Comparison of ENCODE assay signal across 1 cellular context in genomic region chr3:186742618-186743335, GRCh38.
TF ChIP-seq lines count a peak whose summit lies in the region.

No MANE protein-coding gene starts in this region.

TF ChIP-seq in HepG2, 621 proteins besides CTCF, POLR2A, EP300 and RAD21 (continued from another document and continues in another):
- TF ChIP-seq FOXP4 (CRISPR knock-in tag; IDR thresholded peaks at IDR 0.05) (peak; percentile 74), TSC22D2 (CRISPR knock-in tag; IDR thresholded peaks at IDR 0.05; ENCODE audit: borderline replicate concordance) (no peak), GRHL1 (CRISPR knock-in tag; conservative IDR thresholded peaks at IDR 0.05) (no peak), ZNF180 (CRISPR knock-in tag; IDR thresholded peaks at IDR 0.05; ENCODE audit: borderline replicate concordance, low read depth) (no peak), SIN3B (IDR thresholded peaks at IDR 0.05; ENCODE audit: low read length) (no peak), RERE (CRISPR knock-in tag; IDR thresholded peaks at IDR 0.05; ENCODE audit: low read depth) (0 out of 2 replicates have a peak, but pooled peaks have one; percentile 48), ZNF512 (CRISPR knock-in tag; IDR thresholded peaks at IDR 0.05) (no peak), GMEB2 (CRISPR knock-in tag; IDR thresholded peaks at IDR 0.05; ENCODE audit: low read depth) (no peak), GATA4 (IDR thresholded peaks at IDR 0.05; ENCODE audit: borderline replicate concordance, low read depth) (peak; percentile 75; the same call in 1 of the 2 replicates), NFIC (IDR thresholded peaks at IDR 0.05; ENCODE audit: low read length) (peak; percentile 76), ZNF607 (CRISPR knock-in tag; IDR thresholded peaks at IDR 0.05; ENCODE audit: borderline replicate concordance) (no peak), CEBPB (IDR thresholded peaks at IDR 0.05; ENCODE audit: borderline replicate concordance, low read depth, low read length) (peak; percentile 85), KDM6A (CRISPR knock-in tag; IDR thresholded peaks at IDR 0.05; ENCODE audit: low read depth) (peak; percentile 25; the same call in 1 of the 2 replicates), ISL2 (CRISPR knock-in tag; IDR thresholded peaks at IDR 0.05) (peak; percentile 82), ZGPAT (CRISPR knock-in tag; IDR thresholded peaks at IDR 0.05) (peak; percentile 66; the same call in 1 of the 2 replicates), RBM39 (IDR thresholded peaks at IDR 0.05; ENCODE audit: low read depth, low read length, poor library complexity, severe bottlenecking) (no peak), DMAP1 (CRISPR knock-in tag; IDR thresholded peaks at IDR 0.05) (peak; percentile 37; the same call in 1 of the 2 replicates), NCOA2 (CRISPR knock-in tag; IDR thresholded peaks at IDR 0.05) (peak; percentile 79), NR2F1 (CRISPR knock-in tag; IDR thresholded peaks at IDR 0.05) (0 out of 4 replicates have a peak, but pooled peaks of 1 of the 2 experiments have one; percentile 19), ZBTB7B (CRISPR knock-in tag; IDR thresholded peaks at IDR 0.05) (no peak), CHD2 (IDR thresholded peaks at IDR 0.05; ENCODE audit: low read depth, low read length) (no peak), KDM3A (CRISPR knock-in tag; IDR thresholded peaks at IDR 0.05; ENCODE audit: low read depth) (no peak), FOXK1 (CRISPR knock-in tag; IDR thresholded peaks at IDR 0.05; ENCODE audit: borderline replicate concordance, low read depth) (peak; percentile 46; the same call in 1 of the 2 replicates), DPF2 (CRISPR knock-in tag; IDR thresholded peaks at IDR 0.05; ENCODE audit: borderline replicate concordance, low read depth) (peak; percentile 71; the same call in 1 of the 2 replicates), ZNF558 (CRISPR knock-in tag; IDR thresholded peaks at IDR 0.05; ENCODE audit: borderline replicate concordance) (no peak), ZNF614 (CRISPR knock-in tag; IDR thresholded peaks at IDR 0.05; ENCODE audit: borderline replicate concordance) (peak; percentile 14; the same call in 1 of the 2 replicates), PPARG (CRISPR knock-in tag; conservative IDR thresholded peaks at IDR 0.05) (peak; percentile 32; the same call in 1 of the 2 replicates), TBP (CRISPR knock-in tag; IDR thresholded peaks at IDR 0.05) (no peak), RFXANK (CRISPR knock-in tag; IDR thresholded peaks at IDR 0.05) (no peak), FOXP1 (IDR thresholded peaks at IDR 0.05) (0 out of 2 replicates have a peak, but pooled peaks have one; percentile 41), FOXP1 (CRISPR knock-in tag; IDR thresholded peaks at IDR 0.05) (peak; percentile 86), POLR2AphosphoS5 (IDR thresholded peaks at IDR 0.05; ENCODE audit: low read depth, low read length) (no peak), HHEX (CRISPR knock-in tag; IDR thresholded peaks at IDR 0.05) (no peak), CHD4 (IDR thresholded peaks at IDR 0.05; ENCODE audit: borderline replicate concordance, low read length) (peak; percentile 24; the same call in 1 of the 2 replicates)
- TF ChIP-seq, protein P1, sequence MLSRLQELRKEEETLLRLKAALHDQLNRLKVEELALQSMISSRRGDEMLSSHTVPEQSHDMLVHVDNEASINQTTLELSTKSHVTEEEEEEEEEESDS (CRISPR knock-in tag; IDR thresholded peaks at IDR 0.05; ENCODE audit: borderline replicate concordance) = no peak
- TF ChIP-seq, protein P2, sequence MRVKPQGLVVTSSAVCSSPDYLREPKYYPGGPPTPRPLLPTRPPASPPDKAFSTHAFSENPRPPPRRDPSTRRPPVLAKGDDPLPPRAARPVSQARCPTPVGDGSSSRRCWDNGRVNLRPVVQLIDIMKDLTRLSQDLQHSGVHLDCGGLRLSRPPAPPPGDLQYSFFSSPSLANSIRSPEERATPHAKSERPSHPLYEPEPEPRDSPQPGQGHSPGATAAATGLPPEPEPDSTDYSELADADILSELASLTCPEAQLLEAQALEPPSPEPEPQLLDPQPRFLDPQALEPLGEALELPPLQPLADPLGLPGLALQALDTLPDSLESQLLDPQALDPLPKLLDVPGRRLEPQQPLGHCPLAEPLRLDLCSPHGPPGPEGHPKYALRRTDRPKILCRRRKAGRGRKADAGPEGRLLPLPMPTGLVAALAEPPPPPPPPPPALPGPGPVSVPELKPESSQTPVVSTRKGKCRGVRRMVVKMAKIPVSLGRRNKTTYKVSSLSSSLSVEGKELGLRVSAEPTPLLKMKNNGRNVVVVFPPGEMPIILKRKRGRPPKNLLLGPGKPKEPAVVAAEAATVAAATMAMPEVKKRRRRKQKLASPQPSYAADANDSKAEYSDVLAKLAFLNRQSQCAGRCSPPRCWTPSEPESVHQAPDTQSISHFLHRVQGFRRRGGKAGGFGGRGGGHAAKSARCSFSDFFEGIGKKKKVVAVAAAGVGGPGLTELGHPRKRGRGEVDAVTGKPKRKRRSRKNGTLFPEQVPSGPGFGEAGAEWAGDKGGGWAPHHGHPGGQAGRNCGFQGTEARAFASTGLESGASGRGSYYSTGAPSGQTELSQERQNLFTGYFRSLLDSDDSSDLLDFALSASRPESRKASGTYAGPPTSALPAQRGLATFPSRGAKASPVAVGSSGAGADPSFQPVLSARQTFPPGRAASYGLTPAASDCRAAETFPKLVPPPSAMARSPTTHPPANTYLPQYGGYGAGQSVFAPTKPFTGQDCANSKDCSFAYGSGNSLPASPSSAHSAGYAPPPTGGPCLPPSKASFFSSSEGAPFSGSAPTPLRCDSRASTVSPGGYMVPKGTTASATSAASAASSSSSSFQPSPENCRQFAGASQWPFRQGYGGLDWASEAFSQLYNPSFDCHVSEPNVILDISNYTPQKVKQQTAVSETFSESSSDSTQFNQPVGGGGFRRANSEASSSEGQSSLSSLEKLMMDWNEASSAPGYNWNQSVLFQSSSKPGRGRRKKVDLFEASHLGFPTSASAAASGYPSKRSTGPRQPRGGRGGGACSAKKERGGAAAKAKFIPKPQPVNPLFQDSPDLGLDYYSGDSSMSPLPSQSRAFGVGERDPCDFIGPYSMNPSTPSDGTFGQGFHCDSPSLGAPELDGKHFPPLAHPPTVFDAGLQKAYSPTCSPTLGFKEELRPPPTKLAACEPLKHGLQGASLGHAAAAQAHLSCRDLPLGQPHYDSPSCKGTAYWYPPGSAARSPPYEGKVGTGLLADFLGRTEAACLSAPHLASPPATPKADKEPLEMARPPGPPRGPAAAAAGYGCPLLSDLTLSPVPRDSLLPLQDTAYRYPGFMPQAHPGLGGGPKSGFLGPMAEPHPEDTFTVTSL (CRISPR knock-in tag; IDR thresholded peaks at IDR 0.05; ENCODE audit: borderline replicate concordance) = peak; percentile 82; the same call in 1 of the 2 replicates
